In genomic region chr1:228781161-228781771, GRCh38 we compare ENCODE assay signal across 1 cellular context.
TF ChIP-seq lines count a peak whose summit lies in the region.

No MANE protein-coding gene starts in this region.

TF ChIP-seq in GM23338, 12 proteins besides CTCF, POLR2A, EP300 and RAD21 (continued from another document):
- TF ChIP-seq REST (IDR thresholded peaks at IDR 0.05; ENCODE audit: unreplicated experiment), result no peak
- TF ChIP-seq, protein P1, sequence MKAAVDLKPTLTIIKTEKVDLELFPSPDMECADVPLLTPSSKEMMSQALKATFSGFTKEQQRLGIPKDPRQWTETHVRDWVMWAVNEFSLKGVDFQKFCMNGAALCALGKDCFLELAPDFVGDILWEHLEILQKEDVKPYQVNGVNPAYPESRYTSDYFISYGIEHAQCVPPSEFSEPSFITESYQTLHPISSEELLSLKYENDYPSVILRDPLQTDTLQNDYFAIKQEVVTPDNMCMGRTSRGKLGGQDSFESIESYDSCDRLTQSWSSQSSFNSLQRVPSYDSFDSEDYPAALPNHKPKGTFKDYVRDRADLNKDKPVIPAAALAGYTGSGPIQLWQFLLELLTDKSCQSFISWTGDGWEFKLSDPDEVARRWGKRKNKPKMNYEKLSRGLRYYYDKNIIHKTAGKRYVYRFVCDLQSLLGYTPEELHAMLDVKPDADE (IDR thresholded peaks at IDR 0.05), result no peak
